Comparison of ENCODE assay signal across 21 cellular contexts in genomic region chr3:107950413-107950812, GRCh38.
DNase-seq lines count a peak whose midpoint lies in the region; ATAC-seq, FAIRE-seq and TF ChIP-seq lines count a peak whose summit lies in the region.
"Had no signal": no experiment of that assay in that cellular context is flagged by ENCODE, and none has a peak within 500 bp of the region (broad histone marks: within the 10 kb centered on the region; RNA-seq: fewer than 3 reads in every experiment).

No MANE protein-coding gene starts in this region.

- no peak for TF ChIP-seq POLR2A in H1 (IDR thresholded peaks at IDR 0.05; ENCODE audit: control extremely low read depth in 1 of 2, low read depth in 2 of 2, low read length in 2 of 2)

- H3K36me3 ChIP-seq in H1 (ENCODE audit: control insufficient read depth in 2 of 4, insufficient read depth in 4 of 4, low read length in 3 of 4) (no peaks in the 10 kb centered on the region), mesenchymal stem cell (ENCODE audit: control insufficient read depth in 1 of 2, insufficient read depth in 2 of 2, low read depth in 1 of 2, low read length in 2 of 2) (no peaks in the 10 kb centered on the region), neural progenitor cell (no peaks in the 10 kb centered on the region)

- H3K36me3 Mint-ChIP-seq in neural progenitor cell = no peaks in the 10 kb centered on the region

- no peak overlapping the region for H3K18ac ChIP-seq in H1 (ENCODE audit: extremely low read depth, low read length)
- no peak overlapping the region for H3K18ac ChIP-seq in mesenchymal stem cell (ENCODE audit: low read depth in 1 of 2, low read length in 2 of 2)

- H3K27me3 ChIP-seq in H1 (replicated peaks in 1 of 4; ENCODE audit: control insufficient read depth in 3 of 4, extremely low read depth in 1 of 4, insufficient read depth in 3 of 4, low read length in 3 of 4) = peaks cover 0 to 1% (median 0%) of the 10 kb centered on the region in 4 experiments; a peak in 1 of 7 replicates
- H3K27me3 ChIP-seq in mesenchymal stem cell (ENCODE audit: control insufficient read depth in 1 of 2, insufficient read depth in 1 of 2, low read length in 2 of 2) = no peaks in the 10 kb centered on the region
- no peaks in the 10 kb centered on the region for H3K27me3 ChIP-seq in neural progenitor cell

- H3K4me1 Mint-ChIP-seq in neural progenitor cell = peaks cover 18% of the 10 kb centered on the region

- DNase-seq in NCI-H1436 treated with DMSO at 0.1 percent for 48 hours (lab: John Stamatoyannopoulos, UW) = peak; percentile 19
- DNase-seq in NCI-H1436 (lab: John Stamatoyannopoulos, UW) = no peak
- DNase-seq in H1 (ENCODE audit: low read depth in 1 of 2, low spot score in 2 of 2) = no peak
- DNase-seq in mesenchymal stem cell = no peak
- no peak for DNase-seq in neural progenitor cell (ENCODE audit: low spot score)
- DNase-seq: AML-193; Caco-2; CD4-positive, alpha-beta T cell; GDM1; HFFc6; IMR-90 had no signal

- no peaks in the 10 kb centered on the region for H4K20me1 ChIP-seq in H1 (replicated peaks in 1 of 2; ENCODE audit: control insufficient read depth in 1 of 2, insufficient read depth in 2 of 2, low read length in 2 of 2)
- H4K20me1 ChIP-seq in neural progenitor cell (ENCODE audit: low read depth) = no peaks in the 10 kb centered on the region

- H3K4me3 Mint-ChIP-seq in neural progenitor cell = no peak overlapping the region
- H3K4me3 Mint-ChIP-seq: CD4-positive, alpha-beta T cell; HFFc6 had no signal

- no peaks in the 10 kb centered on the region for H3F3A ChIP-seq in neural progenitor cell (ENCODE audit: low read depth)

- H2BK12ac ChIP-seq in H1 (ENCODE audit: low read depth, low read length) (no peak overlapping the region), mesenchymal stem cell (ENCODE audit: low read length in 2 of 2) (no peak overlapping the region)

- H3K27me3 Mint-ChIP-seq in neural progenitor cell (ENCODE audit: insufficient read depth, low read depth) = peaks cover 7% of the 10 kb centered on the region
- H3K27me3 Mint-ChIP-seq: CD4-positive, alpha-beta T cell had no signal

- H3K9ac ChIP-seq in H1 (replicated peaks in 1 of 4; ENCODE audit: extremely low read depth in 1 of 4, low read depth in 3 of 4, low read length in 3 of 4) (no peak overlapping the region), mesenchymal stem cell (ENCODE audit: low read length) (no peak overlapping the region), neural progenitor cell (no peak overlapping the region)

- no peak for FAIRE-seq in H1 (lab: Jason Lieb, UNC)
- FAIRE-seq: A549, D721Med, GM12892, GM18507, HTR-8/SVneo had no signal

- TF ChIP-seq EP300 in H1 (IDR thresholded peaks at IDR 0.05; ENCODE audit: borderline replicate concordance in 1 of 2, low read depth in 2 of 2, low read length in 2 of 2) = no peak

- H3K79me1 ChIP-seq in H1 (ENCODE audit: low read depth, low read length) (no peaks in the 10 kb centered on the region), mesenchymal stem cell (replicated peaks; ENCODE audit: low read length, poor library complexity, severe bottlenecking) (no peaks in the 10 kb centered on the region)

- H3K23ac ChIP-seq in H1 (ENCODE audit: insufficient read length) (no peak overlapping the region), mesenchymal stem cell (ENCODE audit: low read length in 2 of 2) (no peak overlapping the region)

- no peak overlapping the region for H4K8ac ChIP-seq in H1 (ENCODE audit: extremely low read depth, insufficient read depth, low read length)
- no peak overlapping the region for H4K8ac ChIP-seq in mesenchymal stem cell (ENCODE audit: low read length)

- peaks cover 6% of the 10 kb centered on the region for H3K9me3 Mint-ChIP-seq in neural progenitor cell
- H3K9me3 Mint-ChIP-seq: CD4-positive, alpha-beta T cell; HFFc6 had no signal

- TF ChIP-seq CTCF in H1 (IDR thresholded peaks at IDR 0.05; ENCODE audit: control extremely low read depth in 1 of 3, insufficient read depth in 1 of 3, low read depth in 1 of 3, low read length in 3 of 3) = no peak
- no peak for TF ChIP-seq CTCF in neural progenitor cell (IDR thresholded peaks at IDR 0.05)

- H3K79me2 ChIP-seq in H1 (ENCODE audit: control insufficient read depth in 1 of 2, insufficient read depth in 2 of 2, low read length in 2 of 2) = no peaks in the 10 kb centered on the region
- no peaks in the 10 kb centered on the region for H3K79me2 ChIP-seq in neural progenitor cell (ENCODE audit: low read depth)

- no peak overlapping the region; the same call in 1 of the 2 replicates for H2AFZ ChIP-seq in H1 (ENCODE audit: low read length)
- H2AFZ ChIP-seq in mesenchymal stem cell (ENCODE audit: low read depth, low read length) = no peak overlapping the region
- H2AFZ ChIP-seq in neural progenitor cell (replicated peaks) = no peak overlapping the region

- H4K5ac ChIP-seq in H1 (ENCODE audit: insufficient read length, low read depth, low read length) = no peak overlapping the region

- H2BK15ac ChIP-seq in H1 (ENCODE audit: low read length) = no peak overlapping the region
- no peak overlapping the region for H2BK15ac ChIP-seq in mesenchymal stem cell (ENCODE audit: low read depth, poor library complexity, severe bottlenecking)

- ATAC-seq in HG03354 (IDR thresholded peaks at IDR 0.05; ENCODE audit: poor library complexity, severe bottlenecking, unreplicated experiment) (no peak), GM21576 (IDR thresholded peaks at IDR 0.05; ENCODE audit: unreplicated experiment) (no peak)
- ATAC-seq: A549, HCT116 had no signal

- POLR2A ChIA-PET in H1 (lab: Charles Lee; ENCODE audit: partially characterized antibody) = no interaction called here

- no peaks in the 10 kb centered on the region for H3K9me3 ChIP-seq in H1 (ENCODE audit: insufficient read depth in 2 of 2, low read depth in 1 of 2, low read length in 1 of 2)
- H3K9me3 ChIP-seq in mesenchymal stem cell (ENCODE audit: control insufficient read depth, low read length) = no peaks in the 10 kb centered on the region
- no peaks in the 10 kb centered on the region for H3K9me3 ChIP-seq in neural progenitor cell (ENCODE audit: low read depth)
- H3K9me3 ChIP-seq: A549, Caco-2 had no signal

- H3K4me2 ChIP-seq in H1 (ENCODE audit: insufficient read depth in 1 of 2, low read depth in 2 of 2, low read length in 2 of 2) (no peak overlapping the region), mesenchymal stem cell (ENCODE audit: low read length, poor library complexity, severe bottlenecking) (no peak overlapping the region), neural progenitor cell (no peak overlapping the region)
- H3K4me2 ChIP-seq: A549 had no signal

- CTCF ChIA-PET in H1 (lab: Charles Lee; ENCODE audit: partially characterized antibody) = interaction anchor here (0.9 to 2.8 kb wide), 4 partner anchors 9 to 23 kb away, joined by 3 to 11 read pairs (median 6); no protein-coding TSS in a partner anchor

- H2BK120ac ChIP-seq in H1 (replicated peaks; ENCODE audit: low read depth, low read length) = no peak overlapping the region
- H2BK120ac ChIP-seq in mesenchymal stem cell (ENCODE audit: low read depth, low read length) = no peak overlapping the region

- no peak overlapping the region for H2AK5ac ChIP-seq in H1 (ENCODE audit: low read depth, low read length)
- H2AK5ac ChIP-seq in mesenchymal stem cell (ENCODE audit: low read length, severe bottlenecking) = no peak overlapping the region

- H3K4ac ChIP-seq in H1 (replicated peaks; ENCODE audit: insufficient read length, low read depth, low read length) (no peak overlapping the region), mesenchymal stem cell (ENCODE audit: low read depth in 1 of 2, low read length in 2 of 2) (no peak overlapping the region)

- 0 out of 2 replicates have a peak overlapping the region, but pooled peaks have one; percentile 16 for H2BK20ac ChIP-seq in H1 (ENCODE audit: low read length)

- H3K4me1 ChIP-seq in H1 (replicated peaks in 1 of 4; ENCODE audit: control insufficient read depth in 3 of 4, insufficient read depth in 4 of 4, low read length in 3 of 4) (no peaks in the 10 kb centered on the region; a peak in 1 of 7 replicates), mesenchymal stem cell (ENCODE audit: control insufficient read depth, insufficient read depth, low read depth, low read length) (no peaks in the 10 kb centered on the region), neural progenitor cell (no peaks in the 10 kb centered on the region)
- H3K4me1 ChIP-seq: A549, Caco-2 had no signal

- H3K27ac ChIP-seq in H1 (ENCODE audit: low read depth, low read length) (no peak overlapping the region), mesenchymal stem cell (ENCODE audit: low read length, poor library complexity, severe bottlenecking) (no peak overlapping the region), neural progenitor cell (no peak overlapping the region)
- H3K27ac ChIP-seq: 22Rv1, A549, C4-2B had no signal

- H3K14ac ChIP-seq in H1 (ENCODE audit: insufficient read length) (no peak overlapping the region), mesenchymal stem cell (ENCODE audit: low read length in 2 of 2) (no peak overlapping the region)

- 96% methylated on average over 2 of the region's 2 CpGs; no CpG with 5 or more reads in 1 of the 2 experiments for WGBS in H1 (ENCODE audit: extremely low coverage in 1 of 2, insufficient coverage in 1 of 2, insufficient read length in 1 of 2, insufficient replicate concordance in 2 of 2, low coverage in 1 of 2, low lambda C conversion rate in 2 of 2, missing lambda C conversion rate in 1 of 2), 2 experiments
- 100% methylated on average over 2 of the region's 2 CpGs for WGBS in mesenchymal stem cell

- H3K56ac ChIP-seq in H1 (replicated peaks; ENCODE audit: insufficient read length, low read depth, low read length) = no peak overlapping the region

- no peak overlapping the region for H3K4me3 ChIP-seq in H1 (ENCODE audit: extremely low read depth in 1 of 4, insufficient read depth in 2 of 4, low read depth in 3 of 4, low read length in 4 of 4)
- no peak overlapping the region for H3K4me3 ChIP-seq in mesenchymal stem cell (ENCODE audit: insufficient read depth in 1 of 2, low read depth in 1 of 2, low read length in 2 of 2)
- no peak overlapping the region for H3K4me3 ChIP-seq in neural progenitor cell
- H3K4me3 ChIP-seq: A549 had no signal

- H2BK5ac ChIP-seq in H1 (ENCODE audit: low read depth, low read length) (no peak overlapping the region), mesenchymal stem cell (ENCODE audit: low read depth, low read length, poor library complexity, severe bottlenecking) (no peak overlapping the region)

- TF ChIP-seq RAD21 in H1 (IDR thresholded peaks at IDR 0.05 in 1 of 2, conservative IDR thresholded peaks at IDR 0.05 in 1 of 2; ENCODE audit: low read depth in 2 of 2, low read length in 2 of 2) = no peak

- H3K27ac Mint-ChIP-seq in neural progenitor cell = no peak overlapping the region
- H3K27ac Mint-ChIP-seq: CD4-positive, alpha-beta T cell; HFFc6 had no signal

- no peaks in the 10 kb centered on the region for H3K23me2 ChIP-seq in H1 (ENCODE audit: low read depth, low read length)

- H4K91ac ChIP-seq in H1 (replicated peaks; ENCODE audit: insufficient read length, low read length) (no peak overlapping the region), mesenchymal stem cell (ENCODE audit: low read length) (peak overlapping the region; percentile 39)

TF ChIP-seq in H1, 55 proteins besides CTCF, POLR2A, EP300 and RAD21 (continues in another document):
- TF ChIP-seq TEAD4 (IDR thresholded peaks at IDR 0.05; ENCODE audit: low read depth, low read length) = no peak
- TF ChIP-seq EGR1 (IDR thresholded peaks at IDR 0.05; ENCODE audit: borderline replicate concordance, low read depth, low read length) = no peak
